ENCODE assay signal across 2 cellular contexts in the genomic region with DNA sequence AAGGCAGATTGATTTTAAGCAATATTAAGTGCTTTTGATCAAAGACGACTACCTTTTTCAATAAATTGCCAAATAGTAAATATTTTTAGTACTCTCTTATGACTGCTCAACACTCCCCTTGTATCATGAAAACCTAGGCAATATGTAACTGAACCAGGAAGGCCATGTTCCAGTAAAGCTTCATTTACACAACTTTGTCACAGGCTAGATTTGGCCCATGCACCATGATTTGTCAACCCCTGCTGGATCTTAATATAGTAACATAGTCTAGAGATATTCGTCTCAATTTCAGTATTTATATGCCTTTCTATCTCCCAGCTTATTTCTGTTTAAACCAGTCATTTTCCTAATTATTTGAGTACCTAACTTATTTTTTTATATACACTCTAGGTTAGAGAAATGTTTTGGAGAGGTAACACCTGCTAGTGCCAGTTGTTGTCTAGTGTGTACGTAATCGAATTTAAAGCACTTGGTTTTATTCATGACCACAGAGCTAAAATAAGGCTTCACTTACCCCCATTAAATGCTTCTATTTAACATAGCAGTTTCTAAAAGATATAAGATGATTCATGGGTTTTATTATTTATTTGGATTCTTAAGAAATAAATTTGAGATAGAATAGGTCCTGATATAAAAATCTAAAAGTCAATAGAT.
TF ChIP-seq lines count a peak whose summit lies in the region.

No MANE protein-coding gene starts in this region.

TF ChIP-seq in liver, 16 proteins besides CTCF, POLR2A, EP300 and RAD21:
- TF ChIP-seq SP1 (IDR thresholded peaks at IDR 0.05) (peak; percentile 23), GABPA (IDR thresholded peaks at IDR 0.05 in 1 of 2, conservative IDR thresholded peaks at IDR 0.05 in 1 of 2) (no peak), FOXA1 (IDR thresholded peaks at IDR 0.05) (no peak), HNF4A (conservative IDR thresholded peaks at IDR 0.05) (peak in 1 of 2 donors; percentile 7), FOXA2 (IDR thresholded peaks at IDR 0.05) (peak; percentile 11)

TF ChIP-seq in HepG2, 621 proteins besides CTCF, POLR2A, EP300 and RAD21:
- no peak for TF ChIP-seq CREB1 (IDR thresholded peaks at IDR 0.05)
- no peak for TF ChIP-seq CREB1 (CRISPR knock-in tag; IDR thresholded peaks at IDR 0.05)
- no peak for TF ChIP-seq ELF1 (CRISPR knock-in tag; IDR thresholded peaks at IDR 0.05)
- no peak for TF ChIP-seq DR1 (CRISPR knock-in tag; IDR thresholded peaks at IDR 0.05)
- TF ChIP-seq SRSF1 (optimal IDR thresholded peaks at IDR 0.05; ENCODE audit: low read depth, low read length), result no peak
